12 cellular contexts compared by ENCODE assay signal in genomic region chr15:78064544-78064943, GRCh38. TPM values are rescaled to one million over a fixed set of nuclear protein-coding genes. Genes with fewer than 3 reads are reported as not detected.
A peak's percentile ranks its signal among the peaks of the same experiment; 100 is the strongest.
DNase-seq lines count a peak whose midpoint lies in the region; ATAC-seq and TF ChIP-seq lines count a peak whose summit lies in the region.
"Had no signal": no experiment of that assay in that cellular context is flagged by ENCODE, and none has a peak within 500 bp of the region (broad histone marks: within the 10 kb centered on the region; RNA-seq: fewer than 3 reads in every experiment).

No MANE protein-coding gene starts in this region.

- H3K79me2 ChIP-seq in Loucy (ENCODE audit: insufficient read depth, low read length) = peaks cover 98% of the 10 kb centered on the region

- DNase-seq in choroid plexus epithelial cell (ENCODE audit: low read depth) (peak; percentile 75), left lung (no peak), substantia nigra (lab: John Stamatoyannopoulos, UW) (no peak), NK-92 (lab: John Stamatoyannopoulos, UW; ENCODE audit: unreplicated experiment) (no peak), NCI-H69 (lab: John Stamatoyannopoulos, UW) (no peak), occipital lobe (lab: John Stamatoyannopoulos, UW) (no peak)
- DNase-seq in stimulated activated CD4-positive, alpha-beta T cell treated with anti-CD3 and anti-CD28 coated beads, Interleukin-2, amount 100 ng/mL, for 24 hours = no peak
- DNase-seq: activated CD4-positive, alpha-beta T cell treated with anti-CD3 and anti-CD28 coated beads, Interleukin-2, amount 50 U/mL, for 4 hours; H9; kidney glomerular epithelial cell had no signal

- H3K9me2 ChIP-seq in Loucy (replicated peaks; ENCODE audit: low read depth, low read length) = no peaks in the 10 kb centered on the region

- H3K9ac ChIP-seq in Loucy (ENCODE audit: low read depth, low read length, poor library complexity, severe bottlenecking) = peak overlapping the region; percentile 84

- H3K4me3 ChIP-seq in Loucy (ENCODE audit: low read length, poor library complexity, severe bottlenecking) = peak overlapping the region; percentile 76
- H3K4me3 ChIP-seq in choroid plexus epithelial cell (ENCODE audit: low read depth, low read length) = no peak overlapping the region
- H3K4me3 ChIP-seq in left lung = no peak overlapping the region

- intact Hi-C loops in left lung (cut with DNase I) = no loop called here

- H3K9me3 ChIP-seq in Loucy (ENCODE audit: insufficient read depth, low read depth, low read length) = no peaks in the 10 kb centered on the region
- H3K9me3 ChIP-seq in left lung = no peaks in the 10 kb centered on the region

- H3K36me3 ChIP-seq in Loucy (ENCODE audit: insufficient read depth, low read length) (peaks cover 4% of the 10 kb centered on the region; the same call in 1 of the 2 replicates), left lung (no peaks in the 10 kb centered on the region)

- TF ChIP-seq CTCF in Loucy (conservative IDR thresholded peaks at IDR 0.05; ENCODE audit: low read length) = no peak
- no peak for TF ChIP-seq CTCF in choroid plexus epithelial cell (conservative IDR thresholded peaks at IDR 0.05; ENCODE audit: low read depth, low read length)
- TF ChIP-seq CTCF in left lung (IDR thresholded peaks at IDR 0.05) = no peak

- peak overlapping the region; percentile 81 to 85 for H3K27ac ChIP-seq in left lung
- H3K27ac ChIP-seq in substantia nigra (ENCODE audit: low read depth, low read length, poor library complexity, severe bottlenecking) = peak overlapping the region; percentile 67

- H2AFZ ChIP-seq in Loucy (ENCODE audit: low read length) = no peak overlapping the region

- peak overlapping the region; percentile 99 for H3K4me2 ChIP-seq in Loucy (ENCODE audit: low read depth, low read length, poor library complexity, severe bottlenecking)

- H3K27me3 ChIP-seq in Loucy (ENCODE audit: insufficient read depth, low read length, poor library complexity, severe bottlenecking) (no peaks in the 10 kb centered on the region), left lung (no peaks in the 10 kb centered on the region)

- ATAC-seq in left lung = no peak

- no peaks in the 10 kb centered on the region for H3F3A ChIP-seq in Loucy (ENCODE audit: low read depth)

- H3K4me1 ChIP-seq in Loucy (ENCODE audit: insufficient read depth, low read length, poor library complexity, severe bottlenecking) (peaks cover 84% of the 10 kb centered on the region), left lung (peaks cover 66 to 97% of the 10 kb centered on the region in 2 donors)

- H4K20me1 ChIP-seq in Loucy (ENCODE audit: insufficient read depth, low read length, poor library complexity, severe bottlenecking) = peaks cover 59% of the 10 kb centered on the region

RNA-seq across cellular contexts. Expression of gene TBC1D2B, which starts 13.0 kb away (rescaled TPM):
- total RNA-seq in left lung (10 to 100 TPM; 56.2 to 64.9 TPM), occipital lobe (12.3 TPM)

RNA-seq across cellular contexts. Expression of gene SH2D7, which starts 27.8 kb away (rescaled TPM):
- not detected for total RNA-seq in left lung
- total RNA-seq in occipital lobe = not detected
- total RNA-seq: activated naive CD4-positive, alpha-beta T cell treated with anti-CD3 and anti-CD28 coated beads, Interleukin-2, amount 50 U/mL, for 72 hours; H9 had no signal
